17 cellular contexts compared by ENCODE assay signal in genomic region chr4:114600672-114601071, GRCh38. TPM values are rescaled to one million over a fixed set of nuclear protein-coding genes. Genes with fewer than 3 reads are reported as not detected.
DNase-seq lines count a peak whose midpoint lies in the region; ATAC-seq, FAIRE-seq and TF ChIP-seq lines count a peak whose summit lies in the region.
"Had no signal": no experiment of that assay in that cellular context is flagged by ENCODE, and none has a peak within 500 bp of the region (broad histone marks: within the 10 kb centered on the region; RNA-seq: fewer than 3 reads in every experiment).

No MANE protein-coding gene starts in this region.

- H3K36me3 ChIP-seq in OCI-LY3 (replicated peaks; ENCODE audit: low read depth, low read length) (no peaks in the 10 kb centered on the region), endocrine pancreas (ENCODE audit: control insufficient read depth, insufficient read depth, low read length) (no peaks in the 10 kb centered on the region)
- H3K36me3 ChIP-seq: left ventricle myocardium inferior, MG63 had no signal

- H3K27ac ChIP-seq in OCI-LY3 (ENCODE audit: low read length), result no peak overlapping the region
- H3K27ac ChIP-seq: left ventricle myocardium inferior, testis had no signal

- peaks cover 18% of the 10 kb centered on the region; the same call in 1 of the 2 replicates for H4K20me1 ChIP-seq in OCI-LY3 (ENCODE audit: insufficient read depth, low read length)

- intact Hi-C loops in activated CD4-positive, alpha-beta T cell treated with anti-CD3 and anti-CD28 coated beads, Interleukin-2, amount 10 ng/mL, durations not matched to agents 24 days and 14 days (cut with micrococcal nuclease), result no loop called here

- peaks cover 1% of the 10 kb centered on the region for H3K4me1 Mint-ChIP-seq in activated CD4-positive, alpha-beta T cell treated with anti-CD3 and anti-CD28 coated beads, Interleukin-2, amount 10 ng/mL, durations not matched to agents 24 days and 14 days
- no peaks in the 10 kb centered on the region for H3K4me1 Mint-ChIP-seq in T-helper 2 cell treated with Interferon-gamma antibody and Interleukin-4, amounts not matched to agents 5 μg/mL and 100 μg/mL, for 36 hours (ENCODE audit: low read depth)

- no peak overlapping the region for H3K4me3 Mint-ChIP-seq in activated CD4-positive, alpha-beta T cell treated with anti-CD3 and anti-CD28 coated beads, Interleukin-2, amount 10 ng/mL, durations not matched to agents 24 days and 14 days
- H3K4me3 Mint-ChIP-seq in T-helper 2 cell treated with Interferon-gamma antibody and Interleukin-4, amounts not matched to agents 5 μg/mL and 100 μg/mL, for 36 hours, result no peak overlapping the region

- peak overlapping the region; percentile 86 for H3K4me2 ChIP-seq in OCI-LY3 (ENCODE audit: low read length)

- H2AFZ ChIP-seq in OCI-LY3 (ENCODE audit: low read depth, low read length), result no peak overlapping the region

- peak; percentile 78 for FAIRE-seq in GM19239 (lab: Jason Lieb, UNC)

- no peak for TF ChIP-seq CTCF in OCI-LY3 (IDR thresholded peaks at IDR 0.05; ENCODE audit: low read depth, low read length)

- peak overlapping the region; percentile 97 for H3K9ac ChIP-seq in OCI-LY3 (ENCODE audit: low read length)
- no peak overlapping the region for H3K9ac ChIP-seq in endocrine pancreas (ENCODE audit: control insufficient read depth, insufficient read depth, low read length)

- H3K36me3 Mint-ChIP-seq in activated CD4-positive, alpha-beta T cell treated with anti-CD3 and anti-CD28 coated beads, Interleukin-2, amount 10 ng/mL, durations not matched to agents 24 days and 14 days (ENCODE audit: low read depth), result no peaks in the 10 kb centered on the region
- no peaks in the 10 kb centered on the region for H3K36me3 Mint-ChIP-seq in T-helper 2 cell treated with Interferon-gamma antibody and Interleukin-4, amounts not matched to agents 5 μg/mL and 100 μg/mL, for 36 hours (ENCODE audit: low read depth)
- H3K36me3 Mint-ChIP-seq: naive thymus-derived CD8-positive, alpha-beta T cell had no signal

- DNase-seq in GM19239 (ENCODE audit: insufficient read length, low spot score) (no peak), putamen (ENCODE audit: low spot score) (peak; percentile 20), SIG-M5 (lab: John Stamatoyannopoulos, UW) (no peak)
- DNase-seq in activated CD4-positive, alpha-beta T cell treated with anti-CD3 and anti-CD28 coated beads, Interleukin-2, amount 10 ng/mL, durations not matched to agents 24 days and 14 days, result no peak
- DNase-seq in T-helper 2 cell treated with Interferon-gamma antibody and Interleukin-4, amounts not matched to agents 5 μg/mL and 100 μg/mL, for 36 hours (ENCODE audit: low spot score), result no peak
- DNase-seq: activated CD4-positive, alpha-beta T cell treated with anti-CD3 and anti-CD28 coated beads, Interleukin-2, amount 50 U/mL, for 48 hours; cortex of kidney; left ventricle myocardium inferior; MG63; naive thymus-derived CD8-positive, alpha-beta T cell; NK-92 treated with Interleukin-12 subunit alpha and Interleukin-12 subunit beta, amount 100 ng/mL, for 24 hours; SHP77 treated with DMSO at 0.1 percent for 48 hours; testis had no signal

- H3K27me3 Mint-ChIP-seq in activated CD4-positive, alpha-beta T cell treated with anti-CD3 and anti-CD28 coated beads, Interleukin-2, amount 10 ng/mL, durations not matched to agents 24 days and 14 days, result peaks cover 37% of the 10 kb centered on the region
- peaks cover 39% of the 10 kb centered on the region for H3K27me3 Mint-ChIP-seq in T-helper 2 cell treated with Interferon-gamma antibody and Interleukin-4, amounts not matched to agents 5 μg/mL and 100 μg/mL, for 36 hours (ENCODE audit: low read depth)

- no peaks in the 10 kb centered on the region for H3K9me3 ChIP-seq in OCI-LY3 (ENCODE audit: insufficient read depth, low read length)
- no peaks in the 10 kb centered on the region for H3K9me3 ChIP-seq in endocrine pancreas (ENCODE audit: control insufficient read depth, low read length)
- H3K9me3 ChIP-seq: left ventricle myocardium inferior, MG63, testis had no signal

- no peaks in the 10 kb centered on the region for H3K27me3 ChIP-seq in OCI-LY3 (ENCODE audit: low read depth, low read length)
- no peaks in the 10 kb centered on the region for H3K27me3 ChIP-seq in endocrine pancreas (ENCODE audit: control insufficient read depth, insufficient read depth, low read length)
- H3K27me3 ChIP-seq: testis had no signal

- H3K27ac Mint-ChIP-seq in activated CD4-positive, alpha-beta T cell treated with anti-CD3 and anti-CD28 coated beads, Interleukin-2, amount 10 ng/mL, durations not matched to agents 24 days and 14 days, result no peak overlapping the region
- H3K27ac Mint-ChIP-seq in T-helper 2 cell treated with Interferon-gamma antibody and Interleukin-4, amounts not matched to agents 5 μg/mL and 100 μg/mL, for 36 hours, result no peak overlapping the region

- ATAC-seq in GM18867 (IDR thresholded peaks at IDR 0.05; ENCODE audit: unreplicated experiment), result no peak
- ATAC-seq: esophagus mucosa; naive thymus-derived CD8-positive, alpha-beta T cell had no signal

- peaks cover 57% of the 10 kb centered on the region for H3K4me1 ChIP-seq in OCI-LY3 (ENCODE audit: low read length)
- H3K4me1 ChIP-seq in endocrine pancreas (ENCODE audit: control insufficient read depth, insufficient read depth, low read length), result peaks cover 19% of the 10 kb centered on the region

- H3K9me3 Mint-ChIP-seq in activated CD4-positive, alpha-beta T cell treated with anti-CD3 and anti-CD28 coated beads, Interleukin-2, amount 10 ng/mL, durations not matched to agents 24 days and 14 days, result no peaks in the 10 kb centered on the region
- H3K9me3 Mint-ChIP-seq in T-helper 2 cell treated with Interferon-gamma antibody and Interleukin-4, amounts not matched to agents 5 μg/mL and 100 μg/mL, for 36 hours, result no peaks in the 10 kb centered on the region
- H3K9me3 Mint-ChIP-seq: naive thymus-derived CD8-positive, alpha-beta T cell had no signal

- H3K4me3 ChIP-seq in OCI-LY3 (ENCODE audit: low read length), result peak overlapping the region; percentile 99
- peak overlapping the region; percentile 93 for H3K4me3 ChIP-seq in endocrine pancreas (ENCODE audit: control insufficient read depth, insufficient read depth, low read length)
- H3K4me3 ChIP-seq: left ventricle myocardium inferior, MG63 had no signal

- H3K79me2 ChIP-seq in OCI-LY3 (ENCODE audit: low read length), result peaks cover 64% of the 10 kb centered on the region

RNA-seq across cellular contexts. Expression of gene UGT8, which starts 2.1 kb away (rescaled TPM):
- total RNA-seq in activated CD4-positive, alpha-beta T cell treated with anti-CD3 and anti-CD28 coated beads, Interleukin-2, amount 10 ng/mL, durations not matched to agents 24 days and 14 days, result 0.12 TPM in 1 of 2 replicates, not detected in the other
- total RNA-seq: left ventricle myocardium inferior had no signal
